ENCODE assay signal across 23 cellular contexts in the genomic region with DNA sequence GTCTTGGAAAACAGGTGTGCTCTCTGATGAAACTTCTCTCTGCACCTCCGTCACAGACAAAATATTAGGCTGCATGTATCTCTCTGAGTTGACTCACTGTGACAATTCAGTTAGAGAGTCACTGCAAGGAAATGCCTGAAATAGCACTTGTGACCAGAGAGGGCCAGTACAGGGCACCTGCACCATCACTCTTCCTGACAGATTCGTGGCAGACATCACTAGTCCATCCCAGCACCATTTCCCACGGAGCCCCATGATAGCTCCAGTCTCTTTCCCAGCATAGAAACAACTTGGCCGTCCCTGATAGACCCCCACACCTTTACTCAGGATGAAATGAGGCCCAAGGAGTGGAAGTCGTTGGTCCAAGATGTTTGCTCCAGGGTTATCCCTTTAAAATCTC.
A peak's percentile ranks its signal among the peaks of the same experiment; 100 is the strongest.
DNase-seq lines count a peak whose midpoint lies in the region; ATAC-seq, FAIRE-seq and TF ChIP-seq lines count a peak whose summit lies in the region.
"Had no signal": no experiment of that assay in that cellular context is flagged by ENCODE, and none has a peak within 500 bp of the region (broad histone marks: within the 10 kb centered on the region; RNA-seq: fewer than 3 reads in every experiment).

No MANE protein-coding gene starts in this region.

- no peak for TF ChIP-seq POLR2A in GM12878 (IDR thresholded peaks at IDR 0.05; ENCODE audit: low read depth, low read length)

- no TSS peak for BruUV-seq in GM12878 (replicated peaks; lab: Mats Ljungman, UMichigan)

- WGBS in GM12878 (ENCODE audit: insufficient coverage, insufficient replicate concordance, low lambda C conversion rate, missing lambda C conversion rate): 5% methylated on average over 5 of the region's 5 CpGs

- H3K4me1 ChIP-seq in GM12878 (ENCODE audit: control insufficient read depth, insufficient read depth, low read length): no peaks in the 10 kb centered on the region

- no peaks in the 10 kb centered on the region for H3K36me3 ChIP-seq in GM12878 (ENCODE audit: control insufficient read depth in 2 of 2, insufficient read depth in 2 of 2, low read length in 1 of 2)

- no peak overlapping the region for H3K4me3 Mint-ChIP-seq in T-cell
- H3K4me3 Mint-ChIP-seq: B cell had no signal

- no peaks in the 10 kb centered on the region for H3K4me1 Mint-ChIP-seq in T-cell
- H3K4me1 Mint-ChIP-seq: B cell had no signal

- peaks cover 3 to 8% (median 5%) of the 10 kb centered on the region in 3 donors for H3K9me3 Mint-ChIP-seq in T-cell

- RAD21 ChIA-PET in GM12878 (lab: Charles Lee; ENCODE audit: unreplicated experiment): no interaction called here

- in situ Hi-C loops in GM12878 (cut with MboI): no loop called here

- TF ChIP-seq EP300 in GM12878 (IDR thresholded peaks at IDR 0.05; ENCODE audit: borderline replicate concordance in 1 of 2, control insufficient read depth in 1 of 2, low read depth in 2 of 2, low read length in 2 of 2): no peak

- 0 out of 3 replicates have a peak, but pooled peaks have one; percentile 23 for ATAC-seq in GM12878
- ATAC-seq in GM18907 (IDR thresholded peaks at IDR 0.05; ENCODE audit: unreplicated experiment): no peak
- no peak for ATAC-seq in T-cell (replicated peaks in 1 of 4)
- ATAC-seq: HepG2, Panc1 had no signal

- CTCF ChIA-PET in GM12878 (lab: Yijun Ruan, JAX) (interaction anchor here (2.3 kb wide), 1 partner anchor 158 kb away, joined by 8 read pairs; no protein-coding TSS in a partner anchor), T-cell (lab: Charles Lee) (no interaction called here)

- no peak overlapping the region for H3K4me2 ChIP-seq in GM12878 (ENCODE audit: control insufficient read depth, insufficient read depth)
- H3K4me2 ChIP-seq: SK-N-SH had no signal

- H3K27ac ChIP-seq in GM12878 (ENCODE audit: control insufficient read depth, insufficient read depth): no peak overlapping the region
- H3K27ac ChIP-seq: 22Rv1, GM23248 had no signal

- H2AFZ ChIP-seq in GM12878 (ENCODE audit: control insufficient read depth, low read depth, low read length): no peak overlapping the region
- H2AFZ ChIP-seq: GM23248 had no signal

- no peaks in the 10 kb centered on the region for H3K36me3 Mint-ChIP-seq in T-cell

- peak; percentile 8 for DNase-seq in EH (ENCODE audit: low read depth)
- peak; percentile 10 for DNase-seq in RCC 7860 (ENCODE audit: low spot score)
- DNase-seq in GM12878 (ENCODE audit: low read depth, low spot score): no peak
- peak; percentile 47 for DNase-seq in kidney tubule cell (ENCODE audit: low spot score)
- DNase-seq in NCI-H146 (lab: John Stamatoyannopoulos, UW): no peak
- DNase-seq in Ammon's horn (ENCODE audit: low spot score): no peak
- no peak for DNase-seq in T-cell
- DNase-seq: COR-L47, GDM1, GM23248, NCI-H1048, NCI-H2081, NCI-H2171 treated with DMSO at 0.1 percent for 48 hours, NCI-H446 treated with DMSO at 0.1 percent for 48 hours, NCI-H69, Right ventricle myocardium superior, SK-N-SH had no signal

- POLR2A ChIA-PET in GM12878 (lab: Charles Lee) (no interaction called here), T-cell (lab: Charles Lee) (no interaction called here)

- no peak overlapping the region for H3K9ac ChIP-seq in GM12878 (ENCODE audit: control insufficient read depth, insufficient read depth, low read length)
- H3K9ac ChIP-seq: GM23248, SK-N-SH had no signal

- H3K4me3 ChIP-seq in GM12878: no peak overlapping the region
- H3K4me3 ChIP-seq: GM23248 had no signal

- no peaks in the 10 kb centered on the region for H3K79me2 ChIP-seq in GM12878 (ENCODE audit: control insufficient read depth, insufficient read depth, low read length)

- H3K27ac Mint-ChIP-seq in T-cell: no peak overlapping the region
- H3K27ac Mint-ChIP-seq: B cell had no signal

- SMC1A ChIA-PET in GM12878 (lab: Charles Lee; ENCODE audit: uncharacterized antibody, unreplicated experiment): no interaction called here

- no peaks in the 10 kb centered on the region for H3K27me3 ChIP-seq in GM12878 (replicated peaks in 1 of 2; ENCODE audit: control insufficient read depth in 2 of 2, insufficient read depth in 2 of 2, low read length in 1 of 2)

- TF ChIP-seq RAD21 in GM12878 (IDR thresholded peaks at IDR 0.05; ENCODE audit: insufficient read depth, low read depth, low read length): no peak

- no peaks in the 10 kb centered on the region for H4K20me1 ChIP-seq in GM12878 (ENCODE audit: control insufficient read depth, insufficient read depth)

- no peaks in the 10 kb centered on the region; the same call in 2 of the 3 replicates for H3K9me3 ChIP-seq in GM12878 (replicated peaks; ENCODE audit: control insufficient read depth, insufficient read depth, low read length)
- H3K9me3 ChIP-seq: SK-N-SH had no signal

- intact Hi-C loops in GM12878 (cut with micrococcal nuclease; ENCODE audit: unreplicated experiment): no loop called here

- H3K27me3 Mint-ChIP-seq in T-cell: peaks cover 3 to 17% of the 10 kb centered on the region in 2 donors

- FAIRE-seq in RCC 7860 (lab: Jason Lieb, UNC) (no peak), GM12878 (lab: Jason Lieb, UNC) (no peak)
- FAIRE-seq: GM19239, HepG2 had no signal

- TF ChIP-seq CTCF in GM12878 (IDR thresholded peaks at IDR 0.05 in 2 of 3, conservative IDR thresholded peaks at IDR 0.05 in 1 of 3; ENCODE audit: control insufficient read depth in 2 of 3, extremely low read depth in 1 of 3, insufficient read depth in 1 of 3, low read depth in 3 of 3, low read length in 3 of 3): no peak

TF ChIP-seq in GM12878, 131 proteins besides CTCF, POLR2A, EP300 and RAD21:
- TF ChIP-seq SUPT20H (IDR thresholded peaks at IDR 0.05; ENCODE audit: borderline replicate concordance, control insufficient read depth, low read depth, low read length) (no peak), CBX5 (IDR thresholded peaks at IDR 0.05; ENCODE audit: low read depth) (no peak), ZNF622 (IDR thresholded peaks at IDR 0.05) (no peak), ZNF24 (IDR thresholded peaks at IDR 0.05) (no peak), IKZF1 (conservative IDR thresholded peaks at IDR 0.05) (no peak), SRF (IDR thresholded peaks at IDR 0.05; ENCODE audit: low read depth in 2 of 2, low read length in 2 of 2) (peak in 1 of 2 experiments; percentile 65; a peak in 1 of 4 replicates)
- TF ChIP-seq, protein P1, sequence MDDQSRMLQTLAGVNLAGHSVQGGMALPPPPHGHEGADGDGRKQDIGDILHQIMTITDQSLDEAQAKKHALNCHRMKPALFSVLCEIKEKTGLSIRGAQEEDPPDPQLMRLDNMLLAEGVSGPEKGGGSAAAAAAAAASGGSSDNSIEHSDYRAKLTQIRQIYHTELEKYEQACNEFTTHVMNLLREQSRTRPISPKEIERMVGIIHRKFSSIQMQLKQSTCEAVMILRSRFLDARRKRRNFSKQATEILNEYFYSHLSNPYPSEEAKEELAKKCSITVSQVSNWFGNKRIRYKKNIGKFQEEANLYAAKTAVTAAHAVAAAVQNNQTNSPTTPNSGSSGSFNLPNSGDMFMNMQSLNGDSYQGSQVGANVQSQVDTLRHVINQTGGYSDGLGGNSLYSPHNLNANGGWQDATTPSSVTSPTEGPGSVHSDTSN (IDR thresholded peaks at IDR 0.05; ENCODE audit: insufficient replicate concordance, low read depth, low read length): peak; percentile 52
- TF ChIP-seq, protein P2, sequence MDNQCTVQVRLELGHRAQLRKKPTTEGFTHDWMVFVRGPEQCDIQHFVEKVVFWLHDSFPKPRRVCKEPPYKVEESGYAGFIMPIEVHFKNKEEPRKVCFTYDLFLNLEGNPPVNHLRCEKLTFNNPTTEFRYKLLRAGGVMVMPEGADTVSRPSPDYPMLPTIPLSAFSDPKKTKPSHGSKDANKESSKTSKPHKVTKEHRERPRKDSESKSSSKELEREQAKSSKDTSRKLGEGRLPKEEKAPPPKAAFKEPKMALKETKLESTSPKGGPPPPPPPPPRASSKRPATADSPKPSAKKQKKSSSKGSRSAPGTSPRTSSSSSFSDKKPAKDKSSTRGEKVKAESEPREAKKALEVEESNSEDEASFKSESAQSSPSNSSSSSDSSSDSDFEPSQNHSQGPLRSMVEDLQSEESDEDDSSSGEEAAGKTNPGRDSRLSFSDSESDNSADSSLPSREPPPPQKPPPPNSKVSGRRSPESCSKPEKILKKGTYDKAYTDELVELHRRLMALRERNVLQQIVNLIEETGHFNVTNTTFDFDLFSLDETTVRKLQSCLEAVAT (IDR thresholded peaks at IDR 0.05): peak; percentile 90

Comparison
In these comparisons a context has a peak if more than half of its experiments do, and no peak if none do; other contexts are left out.
1. DNase-seq: peak in EH (single experiment), RCC 7860 (single experiment) and kidney tubule cell (single experiment); none in GM12878 (single experiment), NCI-H146 (single experiment), Ammon's horn (single experiment) and T-cell (0 of 34).